ENCODE assay signal across 10 cellular contexts in the genomic region with DNA sequence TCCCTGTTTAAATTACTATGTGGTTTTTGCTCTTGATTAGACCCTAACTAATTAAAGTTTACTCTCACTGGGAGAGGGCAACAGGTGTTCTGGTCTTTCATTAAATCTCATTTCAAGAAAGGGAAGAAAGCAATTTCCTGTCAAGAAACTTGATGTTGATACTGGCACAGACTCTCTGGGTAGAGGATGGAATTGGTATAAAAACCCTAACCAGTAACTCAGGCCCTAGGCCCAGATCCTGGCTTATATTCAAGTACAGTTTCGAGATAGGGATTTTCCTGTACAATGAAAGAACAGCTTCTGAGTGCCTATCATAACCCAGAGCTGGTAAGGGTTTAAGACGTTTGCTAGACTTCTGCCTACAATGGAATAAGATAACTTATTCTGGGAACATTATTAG.
DNase-seq lines count a peak whose midpoint lies in the region; ATAC-seq and TF ChIP-seq lines count a peak whose summit lies in the region.
"Had no signal": no experiment of that assay in that cellular context is flagged by ENCODE, and none has a peak within 500 bp of the region (broad histone marks: within the 10 kb centered on the region; RNA-seq: fewer than 3 reads in every experiment).

No MANE protein-coding gene starts in this region.

- ATAC-seq in GM18873 (IDR thresholded peaks at IDR 0.05; ENCODE audit: low FRiP score, unreplicated experiment) (peak; percentile 31), HG02588 (IDR thresholded peaks at IDR 0.05; ENCODE audit: unreplicated experiment) (peak; percentile 28), mucosa of descending colon (peak; percentile 58), HG03521 (IDR thresholded peaks at IDR 0.05; ENCODE audit: unreplicated experiment) (no peak)
- ATAC-seq: psoas muscle had no signal

- H3K9ac ChIP-seq in MM.1S (ENCODE audit: low read length) = peak overlapping the region; percentile 12; the same call in 1 of the 2 replicates

- no peaks in the 10 kb centered on the region for H3K9me3 ChIP-seq in MM.1S (replicated peaks; ENCODE audit: insufficient read depth, low read length)
- H3K9me3 ChIP-seq in mucosa of descending colon = no peaks in the 10 kb centered on the region
- H3K9me3 ChIP-seq in adrenal gland (replicated peaks in 1 of 3) = no peaks in the 10 kb centered on the region
- no peaks in the 10 kb centered on the region for H3K9me3 ChIP-seq in testis
- H3K9me3 ChIP-seq: psoas muscle had no signal

- no peaks in the 10 kb centered on the region for H4K20me1 ChIP-seq in MM.1S (ENCODE audit: insufficient read depth, low read length)

- peak; percentile 33 for DNase-seq in MM.1S
- DNase-seq in mucosa of descending colon = no peak
- no peak for DNase-seq in adrenal gland
- DNase-seq in NCI-H1048 (lab: John Stamatoyannopoulos, UW) = no peak
- DNase-seq in testis = no peak
- DNase-seq: heart left ventricle, psoas muscle had no signal

- peaks cover 33% of the 10 kb centered on the region for H3F3A ChIP-seq in MM.1S (ENCODE audit: insufficient read depth, low read length)

- H3K36me3 ChIP-seq in MM.1S (replicated peaks; ENCODE audit: insufficient read depth, low read length) = no peaks in the 10 kb centered on the region
- H3K36me3 ChIP-seq in mucosa of descending colon (ENCODE audit: low read depth) = no peaks in the 10 kb centered on the region
- H3K36me3 ChIP-seq in adrenal gland (replicated peaks in 1 of 2) = no peaks in the 10 kb centered on the region
- H3K36me3 ChIP-seq in testis (ENCODE audit: low read depth, missing control alignments) = no peaks in the 10 kb centered on the region

- H2AFZ ChIP-seq in MM.1S (ENCODE audit: low read length) = peak overlapping the region; percentile 38

- TF ChIP-seq POLR2A in adrenal gland (IDR thresholded peaks at IDR 0.05) (no peak), testis (IDR thresholded peaks at IDR 0.05) (no peak)

- H3K27me3 ChIP-seq in MM.1S (replicated peaks; ENCODE audit: insufficient read depth, low read length) = no peaks in the 10 kb centered on the region
- H3K27me3 ChIP-seq in adrenal gland = no peaks in the 10 kb centered on the region
- H3K27me3 ChIP-seq in testis = no peaks in the 10 kb centered on the region
- H3K27me3 ChIP-seq: heart left ventricle had no signal

- intact Hi-C loops in mucosa of descending colon (cut with DNase I, micrococcal nuclease) (no loop called here), adrenal gland (cut with DNase I) (no loop called here), testis (cut with DNase I; ENCODE audit: low total_unique reads) (no loop called here)

- no peaks in the 10 kb centered on the region for H3K9me2 ChIP-seq in MM.1S (replicated peaks; ENCODE audit: insufficient read depth, low read length)

- H3K4me1 ChIP-seq in MM.1S (ENCODE audit: low read length) (peaks cover 28% of the 10 kb centered on the region), mucosa of descending colon (ENCODE audit: low read depth) (peaks cover 12% of the 10 kb centered on the region), adrenal gland (replicated peaks in 1 of 2) (no peaks in the 10 kb centered on the region), testis (no peaks in the 10 kb centered on the region)
- H3K4me1 ChIP-seq: psoas muscle had no signal

- peak overlapping the region; percentile 60 for H3K4me2 ChIP-seq in MM.1S (ENCODE audit: low read depth, low read length)

- H3K4me3 ChIP-seq in MM.1S (ENCODE audit: low read length) (peak overlapping the region; percentile 15; the same call in 1 of the 2 replicates), mucosa of descending colon (no peak overlapping the region), adrenal gland (no peak overlapping the region), testis (no peak overlapping the region)
- H3K4me3 ChIP-seq: heart left ventricle, psoas muscle had no signal

- H3K27ac ChIP-seq in MM.1S (ENCODE audit: low read length) (peak overlapping the region; percentile 74), adrenal gland (peak overlapping the region in 1 of 5 donors; percentile 41), testis (no peak overlapping the region)
- H3K27ac ChIP-seq: psoas muscle had no signal

- WGBS in adrenal gland, 4 donors = 73 to 92% (median 79%) methylated on average over 2 of the region's 2 CpGs
- WGBS in testis, 2 donors = 57 to 61% methylated on average over 2 of the region's 2 CpGs

- H3K79me2 ChIP-seq in MM.1S (ENCODE audit: low read length) = no peaks in the 10 kb centered on the region

- no peak for TF ChIP-seq CTCF in MM.1S (IDR thresholded peaks at IDR 0.05; ENCODE audit: low read length)
- no peak for TF ChIP-seq CTCF in mucosa of descending colon (IDR thresholded peaks at IDR 0.05)
- no peak for TF ChIP-seq CTCF in adrenal gland (IDR thresholded peaks at IDR 0.05)
- TF ChIP-seq CTCF in testis (IDR thresholded peaks at IDR 0.05) = no peak
